Comparison of ENCODE assay signal across 27 cellular contexts in genomic region chr5:73637565-73637964, GRCh38. TPM values are rescaled to one million over a fixed set of nuclear protein-coding genes. Genes with fewer than 3 reads are reported as not detected.
A peak's percentile ranks its signal among the peaks of the same experiment; 100 is the strongest.
DNase-seq lines count a peak whose midpoint lies in the region; ATAC-seq and TF ChIP-seq lines count a peak whose summit lies in the region.
"Had no signal": no experiment of that assay in that cellular context is flagged by ENCODE, and none has a peak within 500 bp of the region (broad histone marks: within the 10 kb centered on the region; RNA-seq: fewer than 3 reads in every experiment).

No MANE protein-coding gene starts in this region.

- H3K4me3 Mint-ChIP-seq in MCF 10A (ENCODE audit: unreplicated experiment), result no peak overlapping the region
- H3K4me3 Mint-ChIP-seq: activated T-helper 1 cell treated with anti-CD3 and anti-CD28 coated beads, Interleukin-12 subunit alpha, Interleukin-12 subunit beta, Interleukin-2, Interleukin-4 antibody, amounts not matched to agents 30 ng/mL and 10 ng/mL and 1 ng/mL, durations not matched to agents 14 hours and 24 hours and 36 hours; naive thymus-derived CD4-positive, alpha-beta T cell; T-helper 2 cell treated with Interferon-gamma antibody and Interleukin-4, amounts not matched to agents 5 μg/mL and 100 μg/mL, for 36 hours had no signal

- H3K27me3 ChIP-seq in breast epithelium (no peaks in the 10 kb centered on the region), right atrium auricular region (no peaks in the 10 kb centered on the region)
- H3K27me3 ChIP-seq: ascending aorta, ovary, vagina had no signal

- H3K4me1 Mint-ChIP-seq in MCF 10A (ENCODE audit: insufficient read depth, unreplicated experiment), result peaks cover 43% of the 10 kb centered on the region

- no peaks in the 10 kb centered on the region for H3K9me3 ChIP-seq in breast epithelium
- no peaks in the 10 kb centered on the region for H3K9me3 ChIP-seq in right atrium auricular region
- H3K9me3 ChIP-seq: ascending aorta, HAP-1, ovary, vagina had no signal

- no peak overlapping the region for H3K4me3 ChIP-seq in breast epithelium
- H3K4me3 ChIP-seq in fibroblast of villous mesenchyme (ENCODE audit: low read depth, low read length), result no peak overlapping the region
- H3K4me3 ChIP-seq in right atrium auricular region, result no peak overlapping the region
- H3K4me3 ChIP-seq: ascending aorta, HAP-1, ovary, vagina had no signal

- no peaks in the 10 kb centered on the region for H3K36me3 ChIP-seq in breast epithelium
- H3K36me3 ChIP-seq in right atrium auricular region, result no peaks in the 10 kb centered on the region
- H3K36me3 ChIP-seq: ascending aorta, HAP-1, ovary, vagina had no signal

- DNase-seq in MCF 10A (ENCODE audit: unreplicated experiment) (no peak), breast epithelium (ENCODE audit: low spot score in 2 of 2) (no peak), NCI-H82 treated with DMSO at 0.1 percent for 48 hours (lab: John Stamatoyannopoulos, UW; ENCODE audit: unreplicated experiment) (peak; percentile 87), fibroblast of villous mesenchyme (ENCODE audit: low read depth) (peak; percentile 34), right atrium auricular region (ENCODE audit: low spot score) (no peak), NCI-H345 treated with DMSO at 0.1 percent for 48 hours (lab: John Stamatoyannopoulos, UW; ENCODE audit: unreplicated experiment) (no peak)
- DNase-seq in stimulated activated naive CD4-positive, alpha-beta T cell treated with Interleukin-2 at 50 U/mL for 16 hours (lab: John Stamatoyannopoulos, UW), result no peak
- DNase-seq: activated CD4-positive, alpha-beta T cell treated with anti-CD3 and anti-CD28 coated beads, Interleukin-2, amount 50 U/mL, for 1 hour; C1 segment of cervical spinal cord; Caco-2; central memory CD4-positive, alpha-beta T cell; glutamatergic neuron; left cardiac atrium; naive thymus-derived CD4-positive, alpha-beta T cell; NCI-H2029; ovary; right cardiac atrium; RPMI8226; stimulated activated naive CD8-positive, alpha-beta T cell treated with anti-CD3 and anti-CD28 coated beads, Interleukin-15, Interleukin-2, amounts not matched to agents 100 U/mL and 50 U/mL, for 24 hours had no signal

- H3K4me1 ChIP-seq in breast epithelium (no peaks in the 10 kb centered on the region), right atrium auricular region (no peaks in the 10 kb centered on the region)
- H3K4me1 ChIP-seq: Caco-2, HAP-1, vagina had no signal

- TF ChIP-seq CTCF in MCF 10A (IDR thresholded peaks at IDR 0.05; ENCODE audit: unreplicated experiment) (no peak), breast epithelium (IDR thresholded peaks at IDR 0.05) (no peak), fibroblast of villous mesenchyme (IDR thresholded peaks at IDR 0.05; ENCODE audit: insufficient read depth, low read depth, low read length) (no peak), right atrium auricular region (IDR thresholded peaks at IDR 0.05) (no peak)

- no peaks in the 10 kb centered on the region for H3K36me3 Mint-ChIP-seq in MCF 10A (ENCODE audit: insufficient read depth, unreplicated experiment)
- H3K36me3 Mint-ChIP-seq: activated naive CD4-positive, alpha-beta T cell treated with anti-CD3 and anti-CD28 coated beads, Interleukin-2, amount 50 U/mL, for 72 hours; naive thymus-derived CD4-positive, alpha-beta T cell had no signal

- no peak for TF ChIP-seq POLR2A in breast epithelium (IDR thresholded peaks at IDR 0.05)

- ATAC-seq in GM18873 (IDR thresholded peaks at IDR 0.05; ENCODE audit: low FRiP score, unreplicated experiment), result no peak
- ATAC-seq: activated naive CD4-positive, alpha-beta T cell treated with anti-CD3 and anti-CD28 coated beads, Interleukin-2, amount 50 U/mL, for 72 hours; left cardiac atrium; naive thymus-derived CD4-positive, alpha-beta T cell; right cardiac atrium; stimulated activated naive CD8-positive, alpha-beta T cell treated with anti-CD3 and anti-CD28 coated beads, Interleukin-15, Interleukin-2, amounts not matched to agents 100 U/mL and 50 U/mL, for 24 hours had no signal

- BruUV-seq in MCF 10A (replicated peaks; lab: Mats Ljungman, UMichigan), result no TSS peak

- no peaks in the 10 kb centered on the region for H3K27me3 Mint-ChIP-seq in MCF 10A (ENCODE audit: insufficient read depth, unreplicated experiment)

- intact Hi-C loops in MCF 10A (cut with micrococcal nuclease), result no loop called here
- intact Hi-C loops in breast epithelium (cut with DNase I; ENCODE audit: low total_unique reads), result no loop called here

- H3K27ac ChIP-seq in breast epithelium (no peak overlapping the region), right atrium auricular region (no peak overlapping the region)
- H3K27ac ChIP-seq: vagina, VCaP had no signal

- CTCF ChIA-PET in MCF 10A (lab: Yijun Ruan, JAX), result interaction anchor here (0.6 to 1.2 kb wide), 4 partner anchors 9 to 119 kb away, joined by 3 to 4 read pairs (median 4); no protein-coding TSS in a partner anchor

- H3K27ac Mint-ChIP-seq in MCF 10A (ENCODE audit: low read depth, unreplicated experiment), result peak overlapping the region; percentile 87
- H3K27ac Mint-ChIP-seq: activated naive CD4-positive, alpha-beta T cell treated with anti-CD3 and anti-CD28 coated beads, Interleukin-2, amount 50 U/mL, for 72 hours; activated T-helper 1 cell treated with anti-CD3 and anti-CD28 coated beads, Interleukin-12 subunit alpha, Interleukin-12 subunit beta, Interleukin-2, Interleukin-4 antibody, amounts not matched to agents 30 ng/mL and 10 ng/mL and 1 ng/mL, durations not matched to agents 14 hours and 24 hours and 36 hours; naive thymus-derived CD4-positive, alpha-beta T cell; T-helper 2 cell treated with Interferon-gamma antibody and Interleukin-4, amounts not matched to agents 5 μg/mL and 100 μg/mL, for 36 hours had no signal

- POLR2A ChIA-PET in MCF 10A (lab: Yijun Ruan, JAX), result interaction anchor here (0.6 to 9.7 kb wide), 3 partner anchors 11 to 302 kb away, joined by 5 to 87 read pairs (median 18); partner anchors contain the start of gene ARHGEF28

- no peaks in the 10 kb centered on the region for H3K9me3 Mint-ChIP-seq in MCF 10A (ENCODE audit: unreplicated experiment)
- H3K9me3 Mint-ChIP-seq: activated naive CD4-positive, alpha-beta T cell treated with anti-CD3 and anti-CD28 coated beads, Interleukin-2, amount 50 U/mL, for 72 hours; activated T-helper 1 cell treated with anti-CD3 and anti-CD28 coated beads, Interleukin-12 subunit alpha, Interleukin-12 subunit beta, Interleukin-2, Interleukin-4 antibody, amounts not matched to agents 30 ng/mL and 10 ng/mL and 1 ng/mL, durations not matched to agents 14 hours and 24 hours and 36 hours; naive thymus-derived CD4-positive, alpha-beta T cell; T-helper 2 cell treated with Interferon-gamma antibody and Interleukin-4, amounts not matched to agents 5 μg/mL and 100 μg/mL, for 36 hours had no signal

RNA-seq across cellular contexts. Expression of gene ARHGEF28, which starts 11.6 kb away (rescaled TPM):
- total RNA-seq in MCF 10A (2022) (27.2 and 34.8 TPM in 2 replicates), breast epithelium (10 to 100 TPM; 11.4 to 65.4 (median 31.5) TPM), fibroblast of villous mesenchyme (34.1 and 40.2 TPM in 2 replicates), right atrium auricular region (1 to 10 TPM; 1.0 to 2.9 TPM)

Comparison
In these comparisons a context has a peak if more than half of its experiments do, and no peak if none do; other contexts are left out.
1. DNase-seq: peak in NCI-H82 treated with DMSO at 0.1 percent for 48 hours (single experiment) and fibroblast of villous mesenchyme (single experiment); none in MCF 10A (single experiment), breast epithelium (0 of 2), right atrium auricular region (single experiment), NCI-H345 treated with DMSO at 0.1 percent for 48 hours (single experiment) and stimulated activated naive CD4-positive, alpha-beta T cell treated with Interleukin-2 at 50 U/mL for 16 hours (single experiment).